In genomic region chr16:8958344-8958808, GRCh38 we compare ENCODE assay signal across 1 cellular context.
TF ChIP-seq lines count a peak whose summit lies in the region.

No MANE protein-coding gene starts in this region.

TF ChIP-seq in HepG2, 621 proteins besides CTCF, POLR2A, EP300 and RAD21 (continued from another document and continues in another):
- no peak for TF ChIP-seq ZZZ3 (CRISPR knock-in tag; IDR thresholded peaks at IDR 0.05; ENCODE audit: borderline replicate concordance)
- TF ChIP-seq ZBTB10 (CRISPR knock-in tag; IDR thresholded peaks at IDR 0.05; ENCODE audit: borderline replicate concordance): no peak
- TF ChIP-seq, protein P1, sequence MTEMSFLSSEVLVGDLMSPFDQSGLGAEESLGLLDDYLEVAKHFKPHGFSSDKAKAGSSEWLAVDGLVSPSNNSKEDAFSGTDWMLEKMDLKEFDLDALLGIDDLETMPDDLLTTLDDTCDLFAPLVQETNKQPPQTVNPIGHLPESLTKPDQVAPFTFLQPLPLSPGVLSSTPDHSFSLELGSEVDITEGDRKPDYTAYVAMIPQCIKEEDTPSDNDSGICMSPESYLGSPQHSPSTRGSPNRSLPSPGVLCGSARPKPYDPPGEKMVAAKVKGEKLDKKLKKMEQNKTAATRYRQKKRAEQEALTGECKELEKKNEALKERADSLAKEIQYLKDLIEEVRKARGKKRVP (CRISPR knock-in tag; IDR thresholded peaks at IDR 0.05): no peak
- no peak for TF ChIP-seq AGO2 (optimal IDR thresholded peaks at IDR 0.05; ENCODE audit: low read depth, low read length)
- TF ChIP-seq, protein P2, sequence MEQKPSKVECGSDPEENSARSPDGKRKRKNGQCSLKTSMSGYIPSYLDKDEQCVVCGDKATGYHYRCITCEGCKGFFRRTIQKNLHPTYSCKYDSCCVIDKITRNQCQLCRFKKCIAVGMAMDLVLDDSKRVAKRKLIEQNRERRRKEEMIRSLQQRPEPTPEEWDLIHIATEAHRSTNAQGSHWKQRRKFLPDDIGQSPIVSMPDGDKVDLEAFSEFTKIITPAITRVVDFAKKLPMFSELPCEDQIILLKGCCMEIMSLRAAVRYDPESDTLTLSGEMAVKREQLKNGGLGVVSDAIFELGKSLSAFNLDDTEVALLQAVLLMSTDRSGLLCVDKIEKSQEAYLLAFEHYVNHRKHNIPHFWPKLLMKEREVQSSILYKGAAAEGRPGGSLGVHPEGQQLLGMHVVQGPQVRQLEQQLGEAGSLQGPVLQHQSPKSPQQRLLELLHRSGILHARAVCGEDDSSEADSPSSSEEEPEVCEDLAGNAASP (CRISPR knock-in tag; IDR thresholded peaks at IDR 0.05; ENCODE audit: borderline replicate concordance): no peak
- no peak for TF ChIP-seq ZNF652 (CRISPR knock-in tag; IDR thresholded peaks at IDR 0.05; ENCODE audit: borderline replicate concordance, low read depth)
- 0 out of 2 replicates have a peak, but pooled peaks have one; percentile 34 for TF ChIP-seq BORCS8-MEF2B (CRISPR knock-in tag; IDR thresholded peaks at IDR 0.05)
- TF ChIP-seq ZNF572 (CRISPR knock-in tag; IDR thresholded peaks at IDR 0.05): no peak
- peak; percentile 17 for TF ChIP-seq ZNF883 (CRISPR knock-in tag; IDR thresholded peaks at IDR 0.05; ENCODE audit: not compliant biosample characterization)
- TF ChIP-seq, protein P3, sequence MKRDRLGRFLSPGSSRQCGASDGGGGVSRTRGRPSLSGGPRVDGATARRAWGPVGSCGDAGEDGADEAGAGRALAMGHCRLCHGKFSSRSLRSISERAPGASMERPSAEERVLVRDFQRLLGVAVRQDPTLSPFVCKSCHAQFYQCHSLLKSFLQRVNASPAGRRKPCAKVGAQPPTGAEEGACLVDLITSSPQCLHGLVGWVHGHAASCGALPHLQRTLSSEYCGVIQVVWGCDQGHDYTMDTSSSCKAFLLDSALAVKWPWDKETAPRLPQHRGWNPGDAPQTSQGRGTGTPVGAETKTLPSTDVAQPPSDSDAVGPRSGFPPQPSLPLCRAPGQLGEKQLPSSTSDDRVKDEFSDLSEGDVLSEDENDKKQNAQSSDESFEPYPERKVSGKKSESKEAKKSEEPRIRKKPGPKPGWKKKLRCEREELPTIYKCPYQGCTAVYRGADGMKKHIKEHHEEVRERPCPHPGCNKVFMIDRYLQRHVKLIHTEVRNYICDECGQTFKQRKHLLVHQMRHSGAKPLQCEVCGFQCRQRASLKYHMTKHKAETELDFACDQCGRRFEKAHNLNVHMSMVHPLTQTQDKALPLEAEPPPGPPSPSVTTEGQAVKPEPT (CRISPR knock-in tag; IDR thresholded peaks at IDR 0.05; ENCODE audit: low read depth): peak; percentile 67; the same call in 1 of the 2 replicates
- no peak for TF ChIP-seq U2AF2 (IDR thresholded peaks at IDR 0.05; ENCODE audit: low read depth, low read length)
- TF ChIP-seq, protein P4, sequence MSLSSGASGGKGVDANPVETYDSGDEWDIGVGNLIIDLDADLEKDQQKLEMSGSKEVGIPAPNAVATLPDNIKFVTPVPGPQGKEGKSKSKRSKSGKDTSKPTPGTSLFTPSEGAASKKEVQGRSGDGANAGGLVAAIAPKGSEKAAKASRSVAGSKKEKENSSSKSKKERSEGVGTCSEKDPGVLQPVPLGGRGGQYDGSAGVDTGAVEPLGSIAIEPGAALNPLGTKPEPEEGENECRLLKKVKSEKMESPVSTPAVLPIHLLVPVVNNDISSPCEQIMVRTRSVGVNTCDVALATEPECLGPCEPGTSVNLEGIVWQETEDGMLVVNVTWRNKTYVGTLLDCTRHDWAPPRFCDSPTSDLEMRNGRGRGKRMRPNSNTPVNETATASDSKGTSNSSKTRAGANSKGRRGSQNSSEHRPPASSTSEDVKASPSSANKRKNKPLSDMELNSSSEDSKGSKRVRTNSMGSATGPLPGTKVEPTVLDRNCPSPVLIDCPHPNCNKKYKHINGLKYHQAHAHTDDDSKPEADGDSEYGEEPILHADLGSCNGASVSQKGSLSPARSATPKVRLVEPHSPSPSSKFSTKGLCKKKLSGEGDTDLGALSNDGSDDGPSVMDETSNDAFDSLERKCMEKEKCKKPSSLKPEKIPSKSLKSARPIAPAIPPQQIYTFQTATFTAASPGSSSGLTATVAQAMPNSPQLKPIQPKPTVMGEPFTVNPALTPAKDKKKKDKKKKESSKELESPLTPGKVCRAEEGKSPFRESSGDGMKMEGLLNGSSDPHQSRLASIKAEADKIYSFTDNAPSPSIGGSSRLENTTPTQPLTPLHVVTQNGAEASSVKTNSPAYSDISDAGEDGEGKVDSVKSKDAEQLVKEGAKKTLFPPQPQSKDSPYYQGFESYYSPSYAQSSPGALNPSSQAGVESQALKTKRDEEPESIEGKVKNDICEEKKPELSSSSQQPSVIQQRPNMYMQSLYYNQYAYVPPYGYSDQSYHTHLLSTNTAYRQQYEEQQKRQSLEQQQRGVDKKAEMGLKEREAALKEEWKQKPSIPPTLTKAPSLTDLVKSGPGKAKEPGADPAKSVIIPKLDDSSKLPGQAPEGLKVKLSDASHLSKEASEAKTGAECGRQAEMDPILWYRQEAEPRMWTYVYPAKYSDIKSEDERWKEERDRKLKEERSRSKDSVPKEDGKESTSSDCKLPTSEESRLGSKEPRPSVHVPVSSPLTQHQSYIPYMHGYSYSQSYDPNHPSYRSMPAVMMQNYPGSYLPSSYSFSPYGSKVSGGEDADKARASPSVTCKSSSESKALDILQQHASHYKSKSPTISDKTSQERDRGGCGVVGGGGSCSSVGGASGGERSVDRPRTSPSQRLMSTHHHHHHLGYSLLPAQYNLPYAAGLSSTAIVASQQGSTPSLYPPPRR (CRISPR knock-in tag; IDR thresholded peaks at IDR 0.05; ENCODE audit: borderline replicate concordance): no peak
- TF ChIP-seq ZNF614 (CRISPR knock-in tag; IDR thresholded peaks at IDR 0.05; ENCODE audit: borderline replicate concordance): no peak; the same call in 1 of the 2 replicates
- no peak for TF ChIP-seq PHB2 (IDR thresholded peaks at IDR 0.05; ENCODE audit: partially characterized antibody)
- TF ChIP-seq ZKSCAN5 (CRISPR knock-in tag; IDR thresholded peaks at IDR 0.05): no peak
- TF ChIP-seq ZNF549 (CRISPR knock-in tag; IDR thresholded peaks at IDR 0.05): no peak
- TF ChIP-seq ATF3 (CRISPR knock-in tag; IDR thresholded peaks at IDR 0.05): no peak
- TF ChIP-seq POLR2G (IDR thresholded peaks at IDR 0.05; ENCODE audit: low read depth, low read length): no peak
- TF ChIP-seq ZFP41 (CRISPR knock-in tag; IDR thresholded peaks at IDR 0.05; ENCODE audit: borderline replicate concordance): no peak
- peak; percentile 6; the same call in 1 of the 2 replicates for TF ChIP-seq ZNF7 (CRISPR knock-in tag; IDR thresholded peaks at IDR 0.05)
- TF ChIP-seq NCOR1 (IDR thresholded peaks at IDR 0.05; ENCODE audit: borderline replicate concordance, low read length): no peak
- TF ChIP-seq LCORL (IDR thresholded peaks at IDR 0.05): no peak
- TF ChIP-seq LCORL (CRISPR knock-in tag; IDR thresholded peaks at IDR 0.05): no peak
- TF ChIP-seq ZSCAN22 (CRISPR knock-in tag; IDR thresholded peaks at IDR 0.05): no peak
- TF ChIP-seq, protein P5, sequence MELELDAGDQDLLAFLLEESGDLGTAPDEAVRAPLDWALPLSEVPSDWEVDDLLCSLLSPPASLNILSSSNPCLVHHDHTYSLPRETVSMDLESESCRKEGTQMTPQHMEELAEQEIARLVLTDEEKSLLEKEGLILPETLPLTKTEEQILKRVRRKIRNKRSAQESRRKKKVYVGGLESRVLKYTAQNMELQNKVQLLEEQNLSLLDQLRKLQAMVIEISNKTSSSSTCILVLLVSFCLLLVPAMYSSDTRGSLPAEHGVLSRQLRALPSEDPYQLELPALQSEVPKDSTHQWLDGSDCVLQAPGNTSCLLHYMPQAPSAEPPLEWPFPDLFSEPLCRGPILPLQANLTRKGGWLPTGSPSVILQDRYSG (CRISPR knock-in tag; IDR thresholded peaks at IDR 0.05): no peak
- TF ChIP-seq TBX2 (CRISPR knock-in tag; IDR thresholded peaks at IDR 0.05; ENCODE audit: borderline replicate concordance): peak; percentile 56; the same call in 1 of the 2 replicates
- no peak for TF ChIP-seq ARHGAP35 (CRISPR knock-in tag; IDR thresholded peaks at IDR 0.05; ENCODE audit: borderline replicate concordance)
- TF ChIP-seq, protein P6, sequence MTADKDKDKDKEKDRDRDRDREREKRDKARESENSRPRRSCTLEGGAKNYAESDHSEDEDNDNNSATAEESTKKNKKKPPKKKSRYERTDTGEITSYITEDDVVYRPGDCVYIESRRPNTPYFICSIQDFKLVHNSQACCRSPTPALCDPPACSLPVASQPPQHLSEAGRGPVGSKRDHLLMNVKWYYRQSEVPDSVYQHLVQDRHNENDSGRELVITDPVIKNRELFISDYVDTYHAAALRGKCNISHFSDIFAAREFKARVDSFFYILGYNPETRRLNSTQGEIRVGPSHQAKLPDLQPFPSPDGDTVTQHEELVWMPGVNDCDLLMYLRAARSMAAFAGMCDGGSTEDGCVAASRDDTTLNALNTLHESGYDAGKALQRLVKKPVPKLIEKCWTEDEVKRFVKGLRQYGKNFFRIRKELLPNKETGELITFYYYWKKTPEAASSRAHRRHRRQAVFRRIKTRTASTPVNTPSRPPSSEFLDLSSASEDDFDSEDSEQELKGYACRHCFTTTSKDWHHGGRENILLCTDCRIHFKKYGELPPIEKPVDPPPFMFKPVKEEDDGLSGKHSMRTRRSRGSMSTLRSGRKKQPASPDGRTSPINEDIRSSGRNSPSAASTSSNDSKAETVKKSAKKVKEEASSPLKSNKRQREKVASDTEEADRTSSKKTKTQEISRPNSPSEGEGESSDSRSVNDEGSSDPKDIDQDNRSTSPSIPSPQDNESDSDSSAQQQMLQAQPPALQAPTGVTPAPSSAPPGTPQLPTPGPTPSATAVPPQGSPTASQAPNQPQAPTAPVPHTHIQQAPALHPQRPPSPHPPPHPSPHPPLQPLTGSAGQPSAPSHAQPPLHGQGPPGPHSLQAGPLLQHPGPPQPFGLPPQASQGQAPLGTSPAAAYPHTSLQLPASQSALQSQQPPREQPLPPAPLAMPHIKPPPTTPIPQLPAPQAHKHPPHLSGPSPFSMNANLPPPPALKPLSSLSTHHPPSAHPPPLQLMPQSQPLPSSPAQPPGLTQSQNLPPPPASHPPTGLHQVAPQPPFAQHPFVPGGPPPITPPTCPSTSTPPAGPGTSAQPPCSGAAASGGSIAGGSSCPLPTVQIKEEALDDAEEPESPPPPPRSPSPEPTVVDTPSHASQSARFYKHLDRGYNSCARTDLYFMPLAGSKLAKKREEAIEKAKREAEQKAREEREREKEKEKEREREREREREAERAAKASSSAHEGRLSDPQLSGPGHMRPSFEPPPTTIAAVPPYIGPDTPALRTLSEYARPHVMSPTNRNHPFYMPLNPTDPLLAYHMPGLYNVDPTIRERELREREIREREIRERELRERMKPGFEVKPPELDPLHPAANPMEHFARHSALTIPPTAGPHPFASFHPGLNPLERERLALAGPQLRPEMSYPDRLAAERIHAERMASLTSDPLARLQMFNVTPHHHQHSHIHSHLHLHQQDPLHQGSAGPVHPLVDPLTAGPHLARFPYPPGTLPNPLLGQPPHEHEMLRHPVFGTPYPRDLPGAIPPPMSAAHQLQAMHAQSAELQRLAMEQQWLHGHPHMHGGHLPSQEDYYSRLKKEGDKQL (CRISPR knock-in tag; IDR thresholded peaks at IDR 0.05; ENCODE audit: low read depth): no peak
- TF ChIP-seq ZBTB37 (CRISPR knock-in tag; IDR thresholded peaks at IDR 0.05): no peak
- TF ChIP-seq NFE2L1 (CRISPR knock-in tag; IDR thresholded peaks at IDR 0.05; ENCODE audit: borderline replicate concordance): no peak
- no peak for TF ChIP-seq ZSCAN31 (CRISPR knock-in tag; IDR thresholded peaks at IDR 0.05; ENCODE audit: low read depth)
- TF ChIP-seq SAFB2 (CRISPR knock-in tag; IDR thresholded peaks at IDR 0.05; ENCODE audit: borderline replicate concordance, low read depth): no peak
- no peak for TF ChIP-seq ATF7-NPFF (CRISPR knock-in tag; IDR thresholded peaks at IDR 0.05; ENCODE audit: low read depth)
